1 cellular context compared by ENCODE assay signal in genomic region chr11:6475936-6476335, GRCh38.
TF ChIP-seq lines count a peak whose summit lies in the region.

No MANE protein-coding gene starts in this region.

TF ChIP-seq in HepG2, 621 proteins besides CTCF, POLR2A, EP300 and RAD21:
- TF ChIP-seq ZNF24 (IDR thresholded peaks at IDR 0.05) = peak; percentile 53; the same call in 1 of the 2 replicates
- peak; percentile 17; the same call in 1 of the 2 replicates for TF ChIP-seq RFX1 (IDR thresholded peaks at IDR 0.05)
- TF ChIP-seq LCORL (IDR thresholded peaks at IDR 0.05) = no peak
- no peak for TF ChIP-seq LCORL (CRISPR knock-in tag; IDR thresholded peaks at IDR 0.05)
